ENCODE assay signal across 8 cellular contexts in genomic region chr2:27582695-27583389, GRCh38. TPM values are rescaled to one million over a fixed set of nuclear protein-coding genes. Genes with fewer than 3 reads are reported as not detected.
A peak's percentile ranks its signal among the peaks of the same experiment; 100 is the strongest.
DNase-seq lines count a peak whose midpoint lies in the region; ATAC-seq and TF ChIP-seq lines count a peak whose summit lies in the region.

A gene with protein sequence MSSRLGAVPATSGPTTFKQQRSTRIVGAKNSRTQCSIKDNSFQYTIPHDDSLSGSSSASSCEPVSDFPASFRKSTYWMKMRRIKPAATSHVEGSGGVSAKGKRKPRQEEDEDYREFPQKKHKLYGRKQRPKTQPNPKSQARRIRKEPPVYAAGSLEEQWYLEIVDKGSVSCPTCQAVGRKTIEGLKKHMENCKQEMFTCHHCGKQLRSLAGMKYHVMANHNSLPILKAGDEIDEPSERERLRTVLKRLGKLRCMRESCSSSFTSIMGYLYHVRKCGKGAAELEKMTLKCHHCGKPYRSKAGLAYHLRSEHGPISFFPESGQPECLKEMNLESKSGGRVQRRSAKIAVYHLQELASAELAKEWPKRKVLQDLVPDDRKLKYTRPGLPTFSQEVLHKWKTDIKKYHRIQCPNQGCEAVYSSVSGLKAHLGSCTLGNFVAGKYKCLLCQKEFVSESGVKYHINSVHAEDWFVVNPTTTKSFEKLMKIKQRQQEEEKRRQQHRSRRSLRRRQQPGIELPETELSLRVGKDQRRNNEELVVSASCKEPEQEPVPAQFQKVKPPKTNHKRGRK (plus strand): TSS chr2:27583042. CDS start chr2:27583113, 71 bp downstream.

- intact Hi-C loops in left cardiac atrium (cut with DNase I) (loop anchor here in 1 of 2 donors (10.0 kb wide), 1 partner anchor 88 kb away; the partner anchor contains the start of genes FNDC4 and GCKR), posterior cingulate gyrus (cut with DNase I) (loop anchor here (2.0 kb wide), 1 partner anchor 94 kb away; the partner anchor contains the start of gene IFT172)

- peaks cover 37% of the 10 kb centered on the region for H3K36me3 Mint-ChIP-seq in type B pancreatic cell

- H3K9me3 Mint-ChIP-seq in type B pancreatic cell, result peaks cover 5% of the 10 kb centered on the region

- peak within 1 kb of the TSS; percentile 58 for H3K4me3 ChIP-seq in GM12875 (ENCODE audit: low read depth, low read length)
- H3K4me3 ChIP-seq in adipocyte (ENCODE audit: low read length), result peak within 1 kb of the TSS; percentile 88

- peak within 1 kb of the TSS; percentile 84 for H3K9ac ChIP-seq in adipocyte (ENCODE audit: low read length)

- peaks cover 27% of the 10 kb centered on the region for H3K9me3 ChIP-seq in adipocyte (ENCODE audit: control insufficient read depth, low read length)

- H3K4me1 Mint-ChIP-seq in type B pancreatic cell (ENCODE audit: unreplicated experiment), result peaks cover 16% of the 10 kb centered on the region

- TF ChIP-seq CTCF in GM12875 (IDR thresholded peaks at IDR 0.05; ENCODE audit: borderline replicate concordance, insufficient read depth, low read depth, low read length) (0 out of 2 replicates have a peak, but pooled peaks have one; percentile 5), type B pancreatic cell (conservative IDR thresholded peaks at IDR 0.05) (no peak)

- peaks cover 18% of the 10 kb centered on the region for H3K4me1 ChIP-seq in adipocyte (ENCODE audit: control insufficient read depth, insufficient read depth, low read length)

- H3K27me3 ChIP-seq in adipocyte (replicated peaks; ENCODE audit: control insufficient read depth, insufficient read depth, low read length), result no peaks in the 10 kb centered on the region

- no peaks in the 10 kb centered on the region for H3K36me3 ChIP-seq in adipocyte (ENCODE audit: control insufficient read depth, insufficient read depth, low read length, severe bottlenecking)

- peaks cover 3% of the 10 kb centered on the region for H3K27me3 Mint-ChIP-seq in type B pancreatic cell

- peak; percentile 94 to 98 (median 98) for DNase-seq in NCI-H1417 (lab: John Stamatoyannopoulos, UW)
- peak; percentile 53 for DNase-seq in T follicular helper cell (ENCODE audit: low read depth)
- peak; percentile 98 for DNase-seq in adipocyte (ENCODE audit: low read depth)
- DNase-seq in left cardiac atrium, result peak; percentile 95
- peak; percentile 71 to 98 (median 84) for DNase-seq in posterior cingulate gyrus
- peak; percentile 92 for DNase-seq in type B pancreatic cell (ENCODE audit: extremely low spot score, unreplicated experiment)

- H3K4me3 Mint-ChIP-seq in type B pancreatic cell, result peak within 1 kb of the TSS; percentile 99

- H3K27ac Mint-ChIP-seq in type B pancreatic cell, result peak within 1 kb of the TSS; percentile 97

- ATAC-seq in HG02759 (IDR thresholded peaks at IDR 0.05; ENCODE audit: unreplicated experiment) (peak; percentile 96), left cardiac atrium (peak; percentile 98 to 99)

RNA-seq across cellular contexts. Expression of the gene that starts here (rescaled TPM):
- total RNA-seq in left cardiac atrium (10 to 100 TPM; 20.0 to 20.8 TPM), type B pancreatic cell (ENCODE audit: low replicate concordance) (35.2 and 64.7 TPM in 2 replicates)

Comparison
In these comparisons a context has a peak if more than half of its experiments do, and no peak if none do; other contexts are left out.
1. Peak in every context shown above with its lines: DNase-seq, ATAC-seq and H3K4me3 ChIP-seq.